Comparison of ENCODE assay signal across 10 cellular contexts in genomic region chr1:183093821-183094287, GRCh38.
DNase-seq lines count a peak whose midpoint lies in the region; FAIRE-seq and TF ChIP-seq lines count a peak whose summit lies in the region.
"Had no signal": no experiment of that assay in that cellular context is flagged by ENCODE, and none has a peak within 500 bp of the region (broad histone marks: within the 10 kb centered on the region; RNA-seq: fewer than 3 reads in every experiment).

No MANE protein-coding gene starts in this region.

- H3K36me3 ChIP-seq in astrocyte (ENCODE audit: insufficient read depth, low read length), result peaks cover 3% of the 10 kb centered on the region

- peak; percentile 35 for DNase-seq in HK-2 (ENCODE audit: unreplicated experiment)
- peak; percentile 73 for DNase-seq in astrocyte (ENCODE audit: low read depth)
- DNase-seq in iPS-NIHi11 (ENCODE audit: low spot score), result peak; percentile 23
- DNase-seq in urothelium cell line (ENCODE audit: low spot score), result peak; percentile 20
- DNase-seq in NCI-H1930 (lab: John Stamatoyannopoulos, UW), result no peak
- no peak for DNase-seq in COR-L47 (lab: John Stamatoyannopoulos, UW)
- no peak for DNase-seq in Calu3
- DNase-seq: activated CD4-positive, alpha-beta T cell treated with anti-CD3 and anti-CD28 coated beads for 36 hours; activated naive CD4-positive, alpha-beta T cell treated with anti-CD3 and anti-CD28 coated beads, Interleukin-2, amount 10 ng/mL, durations not matched to agents 7 days and 5 days; immature natural killer cell had no signal

- intact Hi-C loops in Calu3 (cut with micrococcal nuclease; ENCODE audit: unreplicated experiment), result no loop called here

- no peaks in the 10 kb centered on the region for H3K9me3 Mint-ChIP-seq in astrocyte (ENCODE audit: unreplicated experiment)
- no peaks in the 10 kb centered on the region for H3K9me3 Mint-ChIP-seq in Calu3 (ENCODE audit: low read depth, unreplicated experiment)
- H3K9me3 Mint-ChIP-seq: activated naive CD4-positive, alpha-beta T cell treated with anti-CD3 and anti-CD28 coated beads, Interleukin-2, amount 10 ng/mL, durations not matched to agents 7 days and 5 days; immature natural killer cell had no signal

- peak overlapping the region; percentile 22 for H3K27ac ChIP-seq in astrocyte (ENCODE audit: low read depth, low read length)

- no TSS peak for BruUV-seq in Calu3 (replicated peaks; lab: Mats Ljungman, UMichigan)

- no peak overlapping the region for H2AFZ ChIP-seq in astrocyte (ENCODE audit: low read depth, low read length)

- H3K4me1 Mint-ChIP-seq in astrocyte (ENCODE audit: low read depth, unreplicated experiment) (peaks cover 44% of the 10 kb centered on the region), Calu3 (ENCODE audit: low read depth, unreplicated experiment) (peaks cover 46% of the 10 kb centered on the region)
- H3K4me1 Mint-ChIP-seq: activated CD4-positive, alpha-beta T cell treated with anti-CD3 and anti-CD28 coated beads for 36 hours; activated naive CD4-positive, alpha-beta T cell treated with anti-CD3 and anti-CD28 coated beads, Interleukin-2, amount 10 ng/mL, durations not matched to agents 7 days and 5 days; immature natural killer cell had no signal

- H3K4me1 ChIP-seq in astrocyte (ENCODE audit: insufficient read depth, low read length), result peaks cover 35% of the 10 kb centered on the region

- no peaks in the 10 kb centered on the region for H3K36me3 Mint-ChIP-seq in astrocyte (ENCODE audit: low read depth, unreplicated experiment)
- peaks cover 34% of the 10 kb centered on the region for H3K36me3 Mint-ChIP-seq in Calu3 (ENCODE audit: insufficient read depth, unreplicated experiment)
- H3K36me3 Mint-ChIP-seq: activated naive CD4-positive, alpha-beta T cell treated with anti-CD3 and anti-CD28 coated beads, Interleukin-2, amount 10 ng/mL, durations not matched to agents 7 days and 5 days; immature natural killer cell had no signal

- no peak for FAIRE-seq in astrocyte (lab: Jason Lieb, UNC)
- FAIRE-seq in urothelium cell line (lab: Jason Lieb, UNC), result no peak

- no peaks in the 10 kb centered on the region for H3K27me3 ChIP-seq in astrocyte (ENCODE audit: insufficient read depth, low read length)

- H3K4me3 Mint-ChIP-seq in astrocyte (ENCODE audit: unreplicated experiment) (peak overlapping the region; percentile 24), Calu3 (ENCODE audit: low read depth, unreplicated experiment) (no peak overlapping the region)
- H3K4me3 Mint-ChIP-seq: activated CD4-positive, alpha-beta T cell treated with anti-CD3 and anti-CD28 coated beads for 36 hours; activated naive CD4-positive, alpha-beta T cell treated with anti-CD3 and anti-CD28 coated beads, Interleukin-2, amount 10 ng/mL, durations not matched to agents 7 days and 5 days; immature natural killer cell had no signal

- H3K9ac ChIP-seq in astrocyte (ENCODE audit: low read length), result no peak overlapping the region

- no peak overlapping the region for H3K4me3 ChIP-seq in astrocyte (ENCODE audit: insufficient read depth, low read depth, low read length)

- no peak for TF ChIP-seq CTCF in astrocyte (IDR thresholded peaks at IDR 0.05; ENCODE audit: insufficient read depth, low read depth, low read length)
- no peak for TF ChIP-seq CTCF in Calu3 (IDR thresholded peaks at IDR 0.05; ENCODE audit: unreplicated experiment)

- H3K27me3 Mint-ChIP-seq in astrocyte (ENCODE audit: low read depth, unreplicated experiment) (no peaks in the 10 kb centered on the region), Calu3 (ENCODE audit: unreplicated experiment) (no peaks in the 10 kb centered on the region)

- H3K9me3 ChIP-seq in astrocyte (ENCODE audit: insufficient read depth, low read depth, low read length), result no peaks in the 10 kb centered on the region

- CTCF ChIA-PET in Calu3 (lab: Charles Lee), result no interaction called here

- peaks cover 97% of the 10 kb centered on the region for H4K20me1 ChIP-seq in astrocyte (ENCODE audit: insufficient read depth, low read length)

- peak overlapping the region; percentile 16 for H3K4me2 ChIP-seq in astrocyte (ENCODE audit: low read length)

- H3K79me2 ChIP-seq in astrocyte (ENCODE audit: insufficient read depth, low read length), result peaks cover 100% of the 10 kb centered on the region

- H3K27ac Mint-ChIP-seq in astrocyte (ENCODE audit: unreplicated experiment), result peak overlapping the region; percentile 83
- no peak overlapping the region for H3K27ac Mint-ChIP-seq in Calu3 (ENCODE audit: unreplicated experiment)
- H3K27ac Mint-ChIP-seq: activated CD4-positive, alpha-beta T cell treated with anti-CD3 and anti-CD28 coated beads for 36 hours; activated naive CD4-positive, alpha-beta T cell treated with anti-CD3 and anti-CD28 coated beads, Interleukin-2, amount 10 ng/mL, durations not matched to agents 7 days and 5 days; immature natural killer cell had no signal

Comparison
In these comparisons a context has a peak if more than half of its experiments do, and no peak if none do; other contexts are left out.
1. DNase-seq: peak in HK-2 (single experiment), astrocyte (single experiment), iPS-NIHi11 (single experiment) and urothelium cell line (single experiment); none in NCI-H1930 (0 of 2), COR-L47 (single experiment) and Calu3 (single experiment).